Comparison of ENCODE assay signal across 1 cellular context in genomic region chr12:99907210-99907609, GRCh38.
TF ChIP-seq lines count a peak whose summit lies in the region.

No MANE protein-coding gene starts in this region.

TF ChIP-seq in GM23338, 12 proteins besides CTCF, POLR2A, EP300 and RAD21 (continued from another document):
- TF ChIP-seq, protein P1, sequence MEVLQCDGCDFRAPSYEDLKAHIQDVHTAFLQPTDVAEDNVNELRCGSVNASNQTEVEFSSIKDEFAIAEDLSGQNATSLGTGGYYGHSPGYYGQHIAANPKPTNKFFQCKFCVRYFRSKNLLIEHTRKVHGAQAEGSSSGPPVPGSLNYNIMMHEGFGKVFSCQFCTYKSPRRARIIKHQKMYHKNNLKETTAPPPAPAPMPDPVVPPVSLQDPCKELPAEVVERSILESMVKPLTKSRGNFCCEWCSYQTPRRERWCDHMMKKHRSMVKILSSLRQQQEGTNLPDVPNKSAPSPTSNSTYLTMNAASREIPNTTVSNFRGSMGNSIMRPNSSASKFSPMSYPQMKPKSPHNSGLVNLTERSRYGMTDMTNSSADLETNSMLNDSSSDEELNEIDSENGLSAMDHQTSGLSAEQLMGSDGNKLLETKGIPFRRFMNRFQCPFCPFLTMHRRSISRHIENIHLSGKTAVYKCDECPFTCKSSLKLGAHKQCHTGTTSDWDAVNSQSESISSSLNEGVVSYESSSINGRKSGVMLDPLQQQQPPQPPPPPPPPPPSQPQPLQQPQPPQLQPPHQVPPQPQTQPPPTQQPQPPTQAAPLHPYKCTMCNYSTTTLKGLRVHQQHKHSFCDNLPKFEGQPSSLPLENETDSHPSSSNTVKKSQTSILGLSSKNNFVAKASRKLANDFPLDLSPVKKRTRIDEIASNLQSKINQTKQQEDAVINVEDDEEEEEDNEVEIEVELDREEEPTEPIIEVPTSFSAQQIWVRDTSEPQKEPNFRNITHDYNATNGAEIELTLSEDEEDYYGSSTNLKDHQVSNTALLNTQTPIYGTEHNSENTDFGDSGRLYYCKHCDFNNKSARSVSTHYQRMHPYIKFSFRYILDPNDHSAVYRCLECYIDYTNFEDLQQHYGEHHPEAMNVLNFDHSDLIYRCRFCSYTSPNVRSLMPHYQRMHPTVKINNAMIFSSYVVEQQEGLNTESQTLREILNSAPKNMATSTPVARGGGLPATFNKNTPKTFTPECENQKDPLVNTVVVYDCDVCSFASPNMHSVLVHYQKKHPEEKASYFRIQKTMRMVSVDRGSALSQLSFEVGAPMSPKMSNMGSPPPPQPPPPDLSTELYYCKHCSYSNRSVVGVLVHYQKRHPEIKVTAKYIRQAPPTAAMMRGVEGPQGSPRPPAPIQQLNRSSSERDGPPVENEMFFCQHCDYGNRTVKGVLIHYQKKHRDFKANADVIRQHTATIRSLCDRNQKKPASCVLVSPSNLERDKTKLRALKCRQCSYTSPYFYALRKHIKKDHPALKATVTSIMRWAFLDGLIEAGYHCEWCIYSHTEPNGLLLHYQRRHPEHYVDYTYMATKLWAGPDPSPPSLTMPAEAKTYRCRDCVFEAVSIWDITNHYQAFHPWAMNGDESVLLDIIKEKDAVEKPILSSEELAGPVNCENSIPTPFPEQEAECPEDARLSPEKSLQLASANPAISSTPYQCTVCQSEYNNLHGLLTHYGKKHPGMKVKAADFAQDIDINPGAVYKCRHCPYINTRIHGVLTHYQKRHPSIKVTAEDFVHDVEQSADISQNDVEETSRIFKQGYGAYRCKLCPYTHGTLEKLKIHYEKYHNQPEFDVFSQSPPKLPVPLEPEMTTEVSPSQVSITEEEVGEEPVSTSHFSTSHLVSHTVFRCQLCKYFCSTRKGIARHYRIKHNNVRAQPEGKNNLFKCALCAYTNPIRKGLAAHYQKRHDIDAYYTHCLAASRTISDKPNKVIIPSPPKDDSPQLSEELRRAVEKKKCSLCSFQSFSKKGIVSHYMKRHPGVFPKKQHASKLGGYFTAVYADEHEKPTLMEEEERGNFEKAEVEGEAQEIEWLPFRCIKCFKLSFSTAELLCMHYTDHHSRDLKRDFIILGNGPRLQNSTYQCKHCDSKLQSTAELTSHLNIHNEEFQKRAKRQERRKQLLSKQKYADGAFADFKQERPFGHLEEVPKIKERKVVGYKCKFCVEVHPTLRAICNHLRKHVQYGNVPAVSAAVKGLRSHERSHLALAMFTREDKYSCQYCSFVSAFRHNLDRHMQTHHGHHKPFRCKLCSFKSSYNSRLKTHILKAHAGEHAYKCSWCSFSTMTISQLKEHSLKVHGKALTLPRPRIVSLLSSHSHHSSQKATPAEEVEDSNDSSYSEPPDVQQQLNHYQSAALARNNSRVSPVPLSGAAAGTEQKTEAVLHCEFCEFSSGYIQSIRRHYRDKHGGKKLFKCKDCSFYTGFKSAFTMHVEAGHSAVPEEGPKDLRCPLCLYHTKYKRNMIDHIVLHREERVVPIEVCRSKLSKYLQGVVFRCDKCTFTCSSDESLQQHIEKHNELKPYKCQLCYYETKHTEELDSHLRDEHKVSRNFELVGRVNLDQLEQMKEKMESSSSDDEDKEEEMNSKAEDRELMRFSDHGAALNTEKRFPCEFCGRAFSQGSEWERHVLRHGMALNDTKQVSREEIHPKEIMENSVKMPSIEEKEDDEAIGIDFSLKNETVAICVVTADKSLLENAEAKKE (CRISPR knock-in tag; IDR thresholded peaks at IDR 0.05) = no peak
